ENCODE assay signal across 13 cellular contexts in the genomic region with DNA sequence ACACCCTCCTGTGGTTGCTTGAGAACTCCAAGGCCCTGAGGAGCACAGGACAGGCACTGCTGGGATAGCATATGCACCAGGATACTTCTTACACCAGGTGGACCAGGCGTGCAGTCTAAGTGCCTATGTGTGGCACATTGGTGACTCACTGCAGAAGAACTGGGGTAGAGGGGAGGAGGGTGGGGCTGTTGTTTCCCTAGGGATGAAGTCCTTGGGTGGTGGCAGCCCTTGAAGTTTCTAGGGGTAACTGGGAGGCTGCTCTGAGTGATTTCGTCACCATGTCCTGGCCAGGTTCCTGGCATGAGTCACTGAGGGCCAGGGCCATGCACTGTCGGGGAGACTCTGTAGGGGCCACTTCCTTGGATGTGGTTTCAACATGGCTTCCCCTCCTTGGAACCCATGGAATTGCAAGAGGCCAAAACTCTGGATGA. TPM values are rescaled to one million over a fixed set of nuclear protein-coding genes. Genes with fewer than 3 reads are reported as not detected.
DNase-seq lines count a peak whose midpoint lies in the region; ATAC-seq, FAIRE-seq and TF ChIP-seq lines count a peak whose summit lies in the region.
"Had no signal": no experiment of that assay in that cellular context is flagged by ENCODE, and none has a peak within 500 bp of the region (broad histone marks: within the 10 kb centered on the region; RNA-seq: fewer than 3 reads in every experiment).

No MANE protein-coding gene starts in this region.

- no peaks in the 10 kb centered on the region for H3K4me1 Mint-ChIP-seq in activated CD4-positive, alpha-beta T cell treated with anti-CD3 and anti-CD28 coated beads for 36 hours
- H3K4me1 Mint-ChIP-seq: activated naive CD8-positive, alpha-beta T cell treated with anti-CD3 and anti-CD28 coated beads, Interleukin-2, amount 10 ng/mL, durations not matched to agents 7 days and 5 days had no signal

- CTCF ChIA-PET in activated CD4-positive, alpha-beta T cell treated with anti-CD3 and anti-CD28 coated beads for 36 hours (lab: Charles Lee), result no interaction called here

- ATAC-seq in left cardiac atrium (peak; percentile 27 to 85), HG02763 (IDR thresholded peaks at IDR 0.05; ENCODE audit: unreplicated experiment) (no peak)
- no peak for ATAC-seq in activated CD4-positive, alpha-beta T cell treated with anti-CD3 and anti-CD28 coated beads for 36 hours

- in situ Hi-C loops in astrocyte of the spinal cord (cut with HindIII; ENCODE audit: low sequenced_read_pairs), result no loop called here

- POLR2A ChIA-PET in activated CD4-positive, alpha-beta T cell treated with anti-CD3 and anti-CD28 coated beads for 36 hours (lab: Charles Lee), result no interaction called here

- peaks cover 6 to 35% (median 17%) of the 10 kb centered on the region in 5 donors for H3K36me3 ChIP-seq in subcutaneous abdominal adipose tissue (ENCODE audit: control insufficient read depth in 5 of 5, insufficient read depth in 5 of 5, low read length in 5 of 5)

- no peak overlapping the region for H3K4me3 ChIP-seq in astrocyte of the spinal cord (ENCODE audit: low read depth, low read length)
- no peak overlapping the region for H3K4me3 ChIP-seq in subcutaneous abdominal adipose tissue (ENCODE audit: low read depth in 1 of 5, low read length in 5 of 5)

- no peaks in the 10 kb centered on the region for H3K27me3 ChIP-seq in subcutaneous abdominal adipose tissue (ENCODE audit: control insufficient read depth in 5 of 5, insufficient read depth in 4 of 5, low read length in 5 of 5)

- DNase-seq in HS-27A (ENCODE audit: low read depth) (peak; percentile 91), astrocyte of the spinal cord (ENCODE audit: low read depth, low spot score) (peak; percentile 62), left cardiac atrium (peak; percentile 61), D721Med (ENCODE audit: insufficient read length, low spot score) (no peak), substantia nigra (lab: John Stamatoyannopoulos, UW) (no peak)
- DNase-seq in activated CD4-positive, alpha-beta T cell treated with anti-CD3 and anti-CD28 coated beads for 36 hours, result no peak
- DNase-seq: activated CD4-positive, CD25-positive, alpha-beta regulatory T cell treated with anti-CD3 and anti-CD28 coated beads, Interleukin-2, amount 50 U/mL, for 72 hours; activated naive CD8-positive, alpha-beta T cell treated with anti-CD3 and anti-CD28 coated beads, Interleukin-2, amount 10 ng/mL, durations not matched to agents 7 days and 5 days; glutamatergic neuron; stimulated activated CD4-positive, alpha-beta T cell treated with anti-CD3 and anti-CD28 coated beads, Interleukin-4, amount 100 ng/mL, for 4 hours had no signal

- no peak overlapping the region for H3K4me3 Mint-ChIP-seq in activated CD4-positive, alpha-beta T cell treated with anti-CD3 and anti-CD28 coated beads for 36 hours
- H3K4me3 Mint-ChIP-seq: activated naive CD8-positive, alpha-beta T cell treated with anti-CD3 and anti-CD28 coated beads, Interleukin-2, amount 10 ng/mL, durations not matched to agents 7 days and 5 days; natural killer cell treated with Interleukin-12 subunit alpha and Interleukin-12 subunit beta and Interleukin-15 and Interleukin-18, amount 100 ng/mL, for 72 hours had no signal

- no peaks in the 10 kb centered on the region for H3K36me3 Mint-ChIP-seq in activated CD4-positive, alpha-beta T cell treated with anti-CD3 and anti-CD28 coated beads for 36 hours (ENCODE audit: low read depth)
- H3K36me3 Mint-ChIP-seq: activated naive CD8-positive, alpha-beta T cell treated with anti-CD3 and anti-CD28 coated beads, Interleukin-2, amount 10 ng/mL, durations not matched to agents 7 days and 5 days; natural killer cell treated with Interleukin-12 subunit alpha and Interleukin-12 subunit beta and Interleukin-15 and Interleukin-18, amount 100 ng/mL, for 72 hours had no signal

- peak overlapping the region; percentile 97 for H3K27ac ChIP-seq in subcutaneous abdominal adipose tissue (ENCODE audit: low read depth, low read length)
- H3K27ac ChIP-seq in substantia nigra (ENCODE audit: low read depth, low read length, poor library complexity, severe bottlenecking), result no peak overlapping the region

- intact Hi-C loops in left cardiac atrium (cut with DNase I), result no loop called here
- intact Hi-C loops in activated CD4-positive, alpha-beta T cell treated with anti-CD3 and anti-CD28 coated beads for 36 hours (cut with DNase I, micrococcal nuclease), result no loop called here

- H3K9me3 Mint-ChIP-seq in activated CD4-positive, alpha-beta T cell treated with anti-CD3 and anti-CD28 coated beads for 36 hours (ENCODE audit: low read depth), result no peaks in the 10 kb centered on the region
- H3K9me3 Mint-ChIP-seq: activated naive CD8-positive, alpha-beta T cell treated with anti-CD3 and anti-CD28 coated beads, Interleukin-2, amount 10 ng/mL, durations not matched to agents 7 days and 5 days; natural killer cell treated with Interleukin-12 subunit alpha and Interleukin-12 subunit beta and Interleukin-15 and Interleukin-18, amount 100 ng/mL, for 72 hours had no signal

- no peaks in the 10 kb centered on the region for H3K9me3 ChIP-seq in subcutaneous abdominal adipose tissue (ENCODE audit: control insufficient read depth in 5 of 5, low read length in 5 of 5)

- no peak overlapping the region for H3K27ac Mint-ChIP-seq in activated CD4-positive, alpha-beta T cell treated with anti-CD3 and anti-CD28 coated beads for 36 hours
- H3K27ac Mint-ChIP-seq: activated naive CD8-positive, alpha-beta T cell treated with anti-CD3 and anti-CD28 coated beads, Interleukin-2, amount 10 ng/mL, durations not matched to agents 7 days and 5 days; natural killer cell treated with Interleukin-12 subunit alpha and Interleukin-12 subunit beta and Interleukin-15 and Interleukin-18, amount 100 ng/mL, for 72 hours had no signal

- peaks cover 9 to 54% (median 45%) of the 10 kb centered on the region in 5 donors for H3K4me1 ChIP-seq in subcutaneous abdominal adipose tissue (ENCODE audit: control insufficient read depth in 5 of 5, insufficient read depth in 5 of 5, low read length in 5 of 5)

- H3K9ac ChIP-seq in subcutaneous abdominal adipose tissue (ENCODE audit: low read length in 5 of 5), result peak overlapping the region in 2 of 5 donors; percentile 20 to 35

- FAIRE-seq in D721Med (lab: Jason Lieb, UNC), result no peak

- H3K27me3 Mint-ChIP-seq in activated CD4-positive, alpha-beta T cell treated with anti-CD3 and anti-CD28 coated beads for 36 hours, result peaks cover 3% of the 10 kb centered on the region

- no peak for TF ChIP-seq CTCF in astrocyte of the spinal cord (IDR thresholded peaks at IDR 0.05; ENCODE audit: low read depth, low read length)
- no peak for TF ChIP-seq CTCF in D721Med (IDR thresholded peaks at IDR 0.05; ENCODE audit: insufficient read depth, missing control alignments)

RNA-seq across cellular contexts. Expression of a gene that starts 15.9 kb away (rescaled TPM):
- 100 to 1,000 TPM; 429 to 452 TPM for total RNA-seq in left cardiac atrium
- total RNA-seq in activated CD4-positive, alpha-beta T cell treated with anti-CD3 and anti-CD28 coated beads for 36 hours, result under 1 TPM; 0.11 TPM
- total RNA-seq: activated naive CD8-positive, alpha-beta T cell treated with anti-CD3 and anti-CD28 coated beads, Interleukin-2, amount 10 ng/mL, durations not matched to agents 7 days and 5 days; natural killer cell treated with Interleukin-12 subunit alpha and Interleukin-12 subunit beta and Interleukin-15 and Interleukin-18, amount 100 ng/mL, for 72 hours had no signal

Comparison
In these comparisons a context has a peak if more than half of its experiments do, and no peak if none do; other contexts are left out.
1. DNase-seq: peak in HS-27A (single experiment), astrocyte of the spinal cord (single experiment) and left cardiac atrium (single experiment); none in D721Med (single experiment), substantia nigra (0 of 49) and activated CD4-positive, alpha-beta T cell treated with anti-CD3 and anti-CD28 coated beads for 36 hours (single experiment).
2. ATAC-seq: peak in left cardiac atrium (2 of 2); none in HG02763 (single experiment) and activated CD4-positive, alpha-beta T cell treated with anti-CD3 and anti-CD28 coated beads for 36 hours (single experiment).
3. RNA of a gene that starts 15.9 kb away (total RNA-seq): 429 to 452 TPM in left cardiac atrium; 0.11 TPM in activated CD4-positive, alpha-beta T cell treated with anti-CD3 and anti-CD28 coated beads for 36 hours; every median in the first group is over 100 times any median in the second.